Comparison of ENCODE assay signal across 2 cellular contexts in genomic region chr19:43789029-43789428, GRCh38.
TF ChIP-seq lines count a peak whose summit lies in the region.

No MANE protein-coding gene starts in this region.

TF ChIP-seq in HepG2, 621 proteins besides CTCF, POLR2A, EP300 and RAD21 (continues in another document):
- no peak for TF ChIP-seq AFF4 (CRISPR knock-in tag; IDR thresholded peaks at IDR 0.05)
- TF ChIP-seq KLF15 (CRISPR knock-in tag; IDR thresholded peaks at IDR 0.05; ENCODE audit: borderline replicate concordance), result no peak
- no peak for TF ChIP-seq ZNF484 (CRISPR knock-in tag; IDR thresholded peaks at IDR 0.05; ENCODE audit: borderline replicate concordance, low read depth)
- no peak for TF ChIP-seq CBX1 (IDR thresholded peaks at IDR 0.05; ENCODE audit: low read depth)
- TF ChIP-seq ZNF784 (CRISPR knock-in tag; IDR thresholded peaks at IDR 0.05; ENCODE audit: borderline replicate concordance), result no peak
- peak; percentile 71; the same call in 1 of the 2 replicates for TF ChIP-seq ZBTB1 (CRISPR knock-in tag; IDR thresholded peaks at IDR 0.05; ENCODE audit: borderline replicate concordance)
- TF ChIP-seq SALL1 (CRISPR knock-in tag; IDR thresholded peaks at IDR 0.05), result peak; percentile 58; the same call in 1 of the 2 replicates
- TF ChIP-seq ATF1 (CRISPR knock-in tag; IDR thresholded peaks at IDR 0.05), result no peak
- no peak for TF ChIP-seq ZHX1 (CRISPR knock-in tag; IDR thresholded peaks at IDR 0.05; ENCODE audit: low read depth)
- TF ChIP-seq SMYD3 (CRISPR knock-in tag; IDR thresholded peaks at IDR 0.05), result no peak
- TF ChIP-seq MLXIP (CRISPR knock-in tag; IDR thresholded peaks at IDR 0.05; ENCODE audit: borderline replicate concordance), result no peak
- TF ChIP-seq KDM6A (CRISPR knock-in tag; IDR thresholded peaks at IDR 0.05; ENCODE audit: low read depth), result no peak
- no peak for TF ChIP-seq ZNF788 (CRISPR knock-in tag; IDR thresholded peaks at IDR 0.05; ENCODE audit: borderline replicate concordance)
- no peak for TF ChIP-seq ZBTB42 (CRISPR knock-in tag; IDR thresholded peaks at IDR 0.05)
- TF ChIP-seq MYNN (CRISPR knock-in tag; IDR thresholded peaks at IDR 0.05; ENCODE audit: low read depth), result no peak
- TF ChIP-seq ZNF709 (CRISPR knock-in tag; IDR thresholded peaks at IDR 0.05), result no peak

TF ChIP-seq in PFSK-1, 5 proteins besides CTCF, POLR2A, EP300 and RAD21:
- TF ChIP-seq REST (IDR thresholded peaks at IDR 0.05; ENCODE audit: insufficient read depth in 1 of 2, low read depth in 2 of 2, low read length in 2 of 2), result peak; percentile 92 to 100
- TF ChIP-seq TAF1 (IDR thresholded peaks at IDR 0.05; ENCODE audit: borderline replicate concordance, insufficient read depth, low read length), result no peak
- TF ChIP-seq SIN3A (IDR thresholded peaks at IDR 0.05; ENCODE audit: borderline replicate concordance, insufficient read depth, low read length), result peak; percentile 99; the same call in 1 of the 2 replicates
- no peak for TF ChIP-seq FOXP2 (optimal IDR thresholded peaks at IDR 0.05; ENCODE audit: borderline replicate concordance, extremely low read depth, extremely low read length, insufficient read depth)
TF ChIP-seq in PFSK-1: peak in this region for 2.
